ENCODE assay signal across 1 cellular context in genomic region chr12:123115409-123116111, GRCh38.
TF ChIP-seq lines count a peak whose summit lies in the region.

No MANE protein-coding gene starts in this region.

TF ChIP-seq in K562, 482 proteins besides CTCF, POLR2A, EP300 and RAD21:
- TF ChIP-seq JUND (IDR thresholded peaks at IDR 0.05; ENCODE audit: borderline replicate concordance, low read depth, low read length) (0 out of 2 replicates have a peak, but pooled peaks have one; percentile 6), JUND (tag; IDR thresholded peaks at IDR 0.05; ENCODE audit: borderline replicate concordance, low read depth, low read length) (0 out of 3 replicates have a peak, but pooled peaks have one; percentile 29), SETDB1 (IDR thresholded peaks at IDR 0.05; ENCODE audit: low read length) (no peak), RBM15 (IDR thresholded peaks at IDR 0.05; ENCODE audit: insufficient read depth, low read length) (no peak), ZNF740 (CRISPR knock-in tag; IDR thresholded peaks at IDR 0.05) (no peak), ZNF740 (tag; IDR thresholded peaks at IDR 0.05) (no peak), ARNT (IDR thresholded peaks at IDR 0.05) (no peak), POLR2G (IDR thresholded peaks at IDR 0.05; ENCODE audit: low read depth, low read length) (no peak), SRSF3 (IDR thresholded peaks at IDR 0.05; ENCODE audit: insufficient read depth, low read length) (no peak), MEF2D (tag; conservative IDR thresholded peaks at IDR 0.05; ENCODE audit: low read depth) (peak; percentile 72), SAP30 (IDR thresholded peaks at IDR 0.05; ENCODE audit: borderline replicate concordance, insufficient read depth, low read depth, low read length, poor library complexity, severe bottlenecking) (no peak), CCAR2 (IDR thresholded peaks at IDR 0.05; ENCODE audit: low read depth, low read length) (no peak), TCF3 (CRISPR knock-in tag; IDR thresholded peaks at IDR 0.05) (peak; percentile 32; the same call in 1 of the 2 replicates), TFAP4 (CRISPR knock-in tag; IDR thresholded peaks at IDR 0.05; ENCODE audit: borderline replicate concordance) (peak; percentile 50), ATF3 (IDR thresholded peaks at IDR 0.05) (0 out of 2 replicates have a peak, but pooled peaks have one; percentile 19), ATF3 (CRISPR knock-in tag; conservative IDR thresholded peaks at IDR 0.05) (no peak), ZNF518B (CRISPR knock-in tag; IDR thresholded peaks at IDR 0.05) (no peak), HIVEP1 (CRISPR knock-in tag; IDR thresholded peaks at IDR 0.05) (no peak), MEF2A (IDR thresholded peaks at IDR 0.05; ENCODE audit: control insufficient read depth, low read depth, low read length) (peak; percentile 42; the same call in 1 of the 2 replicates), SAFB2 (IDR thresholded peaks at IDR 0.05; ENCODE audit: borderline replicate concordance, low read depth, low read length, severe bottlenecking) (no peak), CEBPG (CRISPR knock-in tag; IDR thresholded peaks at IDR 0.05) (no peak), CEBPG (tag; conservative IDR thresholded peaks at IDR 0.05 in 1 of 2, IDR thresholded peaks at IDR 0.05 in 1 of 2) (0 out of 4 replicates have a peak, but pooled peaks of 1 of the 2 experiments have one; percentile 26), TAF15 (IDR thresholded peaks at IDR 0.05; ENCODE audit: low read depth, low read length) (no peak)
